ENCODE assay signal across 8 cellular contexts in the genomic region with DNA sequence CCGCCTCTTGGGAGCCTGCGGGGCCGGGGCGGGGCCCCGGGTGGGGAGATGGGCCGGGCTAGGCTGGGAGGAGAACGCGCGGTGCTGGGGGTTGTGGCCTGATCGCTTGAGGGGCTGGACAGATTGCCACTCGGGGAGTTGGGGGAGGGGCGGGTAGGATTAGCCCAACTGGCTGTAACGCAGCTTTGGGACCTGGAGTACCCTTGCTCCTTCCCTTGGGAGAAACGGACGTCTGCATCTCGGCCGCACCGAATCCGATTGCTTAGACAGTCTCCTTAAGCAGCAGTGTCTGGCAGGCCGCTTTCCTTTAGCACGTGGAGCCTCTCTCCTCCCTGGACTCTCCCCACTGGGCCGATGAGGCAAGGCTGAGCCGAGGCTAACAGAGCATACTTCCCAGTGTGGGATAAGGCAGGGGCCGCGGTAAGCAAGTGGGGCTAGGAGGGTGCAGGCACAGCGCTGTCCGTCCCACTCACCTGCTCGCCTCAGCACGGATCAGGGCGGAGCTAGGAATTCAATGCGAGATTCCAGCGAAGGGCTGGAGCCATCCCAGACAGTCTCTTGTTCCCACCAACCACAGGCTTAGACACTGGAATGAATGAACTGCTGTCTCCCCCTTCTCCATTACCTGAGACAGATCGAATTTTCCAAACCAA. TPM values are rescaled to one million over a fixed set of nuclear protein-coding genes. Genes with fewer than 3 reads are reported as not detected.
DNase-seq lines count a peak whose midpoint lies in the region; ATAC-seq, FAIRE-seq and TF ChIP-seq lines count a peak whose summit lies in the region.

No MANE protein-coding gene starts in this region.

- H4K20me1 ChIP-seq in GM23248 (ENCODE audit: insufficient read depth) = 0 out of 2 replicates have a peak, but pooled peaks cover 5% of the 10 kb centered on the region

- H3K9me3 ChIP-seq in CD4-positive, alpha-beta T cell (ENCODE audit: control insufficient read depth, low read length) = no peaks in the 10 kb centered on the region
- H3K9me3 ChIP-seq in GM23248 (ENCODE audit: low read depth) (no peaks in the 10 kb centered on the region), small intestine (ENCODE audit: control insufficient read depth, low read depth) (no peaks in the 10 kb centered on the region)

- H2AFZ ChIP-seq in GM23248 = peak overlapping the region; percentile 82

- H3K4me1 ChIP-seq in GM23248 (ENCODE audit: insufficient read depth) (peaks cover 38% of the 10 kb centered on the region), small intestine (ENCODE audit: control insufficient read depth in 2 of 2, insufficient read depth in 1 of 2, low read depth in 1 of 2, low read length in 1 of 2) (peaks cover 0 to 8% of the 10 kb centered on the region in 2 donors)

- peak overlapping the region; percentile 64 for H3K27ac Mint-ChIP-seq in CD4-positive, alpha-beta T cell

- no peaks in the 10 kb centered on the region for H3K9me2 ChIP-seq in GM23248 (ENCODE audit: insufficient read depth)

- in situ Hi-C loops in GM23248 (cut with MboI) (no loop called here), astrocyte of the cerebellum (cut with HindIII; ENCODE audit: low sequenced_read_pairs) (no loop called here)

- H3K9ac ChIP-seq in GM23248 = peak overlapping the region; percentile 56

- H3F3A ChIP-seq in GM23248 (ENCODE audit: insufficient read depth) = peaks cover 14% of the 10 kb centered on the region

- H3K9me3 Mint-ChIP-seq in CD4-positive, alpha-beta T cell = no peaks in the 10 kb centered on the region

- H3K36me3 ChIP-seq in GM23248 (ENCODE audit: low read depth) (no peaks in the 10 kb centered on the region), small intestine (ENCODE audit: control insufficient read depth in 2 of 2, insufficient read depth in 2 of 2, low read length in 2 of 2) (no peaks in the 10 kb centered on the region)

- H3K79me2 ChIP-seq in GM23248 (ENCODE audit: insufficient read depth) = peaks cover 44% of the 10 kb centered on the region

- DNase-seq in CD4-positive, alpha-beta T cell = peak in 1 of 10 experiments; percentile 5
- DNase-seq in GM23248 (no peak), NCI-H2171 (lab: John Stamatoyannopoulos, UW) (peak; percentile 58), astrocyte of the cerebellum (ENCODE audit: low read depth) (peak; percentile 27), iPS-NIHi7 (ENCODE audit: extremely low spot score) (peak; percentile 80), small intestine (peak; percentile 61)

- POLR2A ChIA-PET in CD4-positive, alpha-beta T cell (lab: Charles Lee) = interaction anchor here (0.5 to 3.6 kb wide), 8 partner anchors 10 to 470 kb away, joined by 3 to 44 read pairs (median 12); a partner anchor contains a TSS

- H3K27me3 Mint-ChIP-seq in CD4-positive, alpha-beta T cell = no peaks in the 10 kb centered on the region

- no peak for ATAC-seq in CD4-positive, alpha-beta T cell (ENCODE audit: poor library complexity)
- ATAC-seq in GM18520 (IDR thresholded peaks at IDR 0.05; ENCODE audit: unreplicated experiment) = no peak
- no peak for ATAC-seq in GM18858 (IDR thresholded peaks at IDR 0.05; ENCODE audit: unreplicated experiment)

- WGBS in GM23248 (ENCODE audit: low coverage in 1 of 2, low lambda C conversion rate in 2 of 2, missing lambda C conversion rate in 2 of 2), 2 experiments = 4 to 8% methylated on average over 19 to 33 of the region's 33 CpGs
- WGBS in small intestine, 3 donors = 3 to 13% (median 8%) methylated on average over 30 to 33 of the region's 33 CpGs

- no peak for TF ChIP-seq CTCF in CD4-positive, alpha-beta T cell (IDR thresholded peaks at IDR 0.05)
- TF ChIP-seq CTCF in astrocyte of the cerebellum (IDR thresholded peaks at IDR 0.05; ENCODE audit: low read depth, low read length, missing control alignments) = no peak

- intact Hi-C loops in CD4-positive, alpha-beta T cell (cut with DNase I, micrococcal nuclease) = loop anchor here in 1 of 2 experiments (1.0 to 5.0 kb wide), 4 partner anchors 11 to 98 kb away; a partner anchor contains a TSS

- peak overlapping the region; percentile 69 for H3K27ac ChIP-seq in CD4-positive, alpha-beta T cell (ENCODE audit: low read depth, low read length)
- H3K27ac ChIP-seq in GM23248 (peak overlapping the region; percentile 25), small intestine (ENCODE audit: low read depth in 1 of 2, low read length in 1 of 2) (peak overlapping the region in 1 of 2 donors; percentile 56)

- FAIRE-seq in small intestine (lab: Jason Lieb, UNC) = no peak

- CTCF ChIA-PET in CD4-positive, alpha-beta T cell (lab: Charles Lee) = interaction anchor here (1.8 kb wide), 1 partner anchor 12 kb away, joined by 12 read pairs; a partner anchor contains a TSS

- no peaks in the 10 kb centered on the region for H3K36me3 Mint-ChIP-seq in CD4-positive, alpha-beta T cell (ENCODE audit: low read depth)

- no peaks in the 10 kb centered on the region for H3K27me3 ChIP-seq in CD4-positive, alpha-beta T cell (ENCODE audit: control insufficient read depth, insufficient read depth, low read length)
- H3K27me3 ChIP-seq in GM23248 (replicated peaks; ENCODE audit: insufficient read depth) (no peaks in the 10 kb centered on the region), small intestine (ENCODE audit: control insufficient read depth in 2 of 2, insufficient read depth in 2 of 2, low read length in 2 of 2) (no peaks in the 10 kb centered on the region)

- peak overlapping the region; percentile 65 for H3K4me2 ChIP-seq in GM23248 (ENCODE audit: unreplicated experiment)

- peaks cover 27% of the 10 kb centered on the region for H3K4me1 Mint-ChIP-seq in CD4-positive, alpha-beta T cell (ENCODE audit: low read depth)

- H3K4me3 ChIP-seq in GM23248 (peak overlapping the region; percentile 95), astrocyte of the cerebellum (ENCODE audit: low read depth, low read length) (peak overlapping the region; percentile 93), small intestine (ENCODE audit: low read depth in 1 of 2, low read length in 2 of 2) (peak overlapping the region; percentile 78 to 97)

- H3K4me3 Mint-ChIP-seq in CD4-positive, alpha-beta T cell = peak overlapping the region; percentile 95

RNA-seq across cellular contexts. Expression of a gene that starts 0.5 kb away (rescaled TPM):
- total RNA-seq in CD4-positive, alpha-beta T cell = 10 to 100 TPM; 25.9 to 28.3 TPM
- 139 and 144 TPM in 2 replicates for total RNA-seq in GM23248 (2014; rRNA removed; shearing (Covaris generic))
- polyA plus RNA-seq in GM23248 (2016; fragmentation: Nextera tagmentation; extraction: Ambion mirVana) (101 TPM in 2 replicates), small intestine (10 to 100 TPM; 44.0 to 55.6 (median 53.2) TPM)

RNA-seq across cellular contexts. Expression of a gene that starts 11.1 kb away (rescaled TPM):
- total RNA-seq in CD4-positive, alpha-beta T cell = 1 to 10 TPM; 2.2 to 2.7 TPM
- 0.25 and 0.54 TPM in 2 replicates for total RNA-seq in GM23248 (2014; rRNA removed; shearing (Covaris generic))
- polyA plus RNA-seq in GM23248 (2016; fragmentation: Nextera tagmentation; extraction: Ambion mirVana) (0.81 and 1.4 TPM in 2 replicates), small intestine (under 1 TPM in 1 of 3 donors, not detected in 2; 0.28 TPM)

RNA-seq across cellular contexts. Expression of a gene that starts 47.3 kb away (rescaled TPM):
- 10 to 100 TPM; 19.2 to 23.4 TPM for total RNA-seq in CD4-positive, alpha-beta T cell
- 58.3 and 69.4 TPM in 2 replicates for total RNA-seq in GM23248 (2014; rRNA removed; shearing (Covaris generic))
- 103 and 107 TPM in 2 replicates for polyA plus RNA-seq in GM23248 (2016; fragmentation: Nextera tagmentation; extraction: Ambion mirVana)
- 10 to 100 TPM; 13.2 to 37.4 (median 19.5) TPM for polyA plus RNA-seq in small intestine

RNA-seq across cellular contexts. Expression of a gene that starts 54.1 kb away (rescaled TPM):
- 10 to 100 TPM; 32.9 to 34.0 TPM for total RNA-seq in CD4-positive, alpha-beta T cell
- total RNA-seq in GM23248 (2014; rRNA removed; shearing (Covaris generic)) = 27.7 and 28.5 TPM in 2 replicates
- polyA plus RNA-seq in GM23248 (2016; fragmentation: Nextera tagmentation; extraction: Ambion mirVana) (12.5 and 12.8 TPM in 2 replicates), small intestine (1 to 10 TPM in 1 of 3 donors, not detected in 2; 1.7 TPM)
